8 cellular contexts compared by ENCODE assay signal in the genomic region with DNA sequence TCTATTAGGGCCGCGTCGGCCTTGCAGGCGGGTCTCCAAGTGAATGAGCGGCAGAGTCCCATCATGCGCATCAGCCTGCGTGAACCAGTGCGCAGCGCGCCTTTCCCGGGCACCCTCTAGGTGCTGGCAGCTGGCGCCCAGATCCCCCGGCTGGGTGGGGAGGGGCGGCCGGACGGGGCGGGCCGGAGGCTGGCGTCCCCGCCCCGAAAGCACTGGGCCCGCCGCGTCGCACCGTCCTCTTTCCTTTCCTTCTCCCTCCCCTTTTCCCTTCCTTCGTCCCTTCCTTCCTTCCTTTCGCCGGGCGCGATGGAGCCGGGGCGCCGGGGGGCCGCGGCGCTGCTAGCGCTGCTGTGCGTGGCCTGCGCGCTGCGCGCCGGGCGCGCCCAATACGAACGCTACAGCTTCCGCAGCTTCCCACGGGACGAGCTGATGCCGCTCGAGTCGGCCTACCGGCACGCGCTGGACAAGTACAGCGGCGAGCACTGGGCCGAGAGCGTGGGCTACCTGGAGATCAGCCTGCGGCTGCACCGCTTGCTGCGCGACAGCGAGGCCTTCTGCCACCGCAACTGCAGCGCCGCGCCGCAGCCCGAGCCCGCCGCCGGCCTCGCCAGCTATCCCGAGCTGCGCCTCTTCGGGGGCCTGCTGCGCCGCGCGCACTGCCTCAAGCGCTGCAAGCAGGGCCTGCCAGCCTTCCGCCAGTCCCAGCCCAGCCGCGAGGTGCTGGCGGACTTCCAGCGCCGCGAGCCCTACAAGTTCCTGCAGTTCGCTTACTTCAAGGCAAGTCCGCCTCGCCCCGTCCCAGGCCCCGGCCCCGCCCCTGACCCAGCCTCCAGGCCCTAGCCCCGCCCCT. TPM values are rescaled to one million over a fixed set of nuclear protein-coding genes. Genes with fewer than 3 reads are reported as not detected.
A peak's percentile ranks its signal among the peaks of the same experiment; 100 is the strongest.
DNase-seq lines count a peak whose midpoint lies in the region; ATAC-seq and TF ChIP-seq lines count a peak whose summit lies in the region.

A gene (plus strand): TSS at position 243 of the 850 bp plus-strand sequence. CDS start 64 bp downstream, at position 307.

- peak within 1 kb of the TSS; percentile 88 to 89 for H3K9ac ChIP-seq in colonic mucosa (ENCODE audit: low read depth in 2 of 2, low read length in 2 of 2)

- intact Hi-C loops in colonic mucosa (cut with DNase I) (no loop called here), left colon (cut with DNase I, micrococcal nuclease) (no loop called here)

- no peaks in the 10 kb centered on the region for H3K4me1 ChIP-seq in colonic mucosa

- H3K27me3 ChIP-seq in colonic mucosa = no peaks in the 10 kb centered on the region

- ATAC-seq in GM18907 (IDR thresholded peaks at IDR 0.05; ENCODE audit: unreplicated experiment) (peak; percentile 87), HG03159 (IDR thresholded peaks at IDR 0.05; ENCODE audit: unreplicated experiment) (peak; percentile 79), left colon (peak; percentile 93)

- H3K9me3 ChIP-seq in colonic mucosa = no peaks in the 10 kb centered on the region

- peak within 1 kb of the TSS; percentile 67 for H3K4me3 ChIP-seq in colonic mucosa

- TF ChIP-seq CTCF in colonic mucosa (IDR thresholded peaks at IDR 0.05) = no peak

- no peaks in the 10 kb centered on the region for H3K36me3 ChIP-seq in colonic mucosa

- H3K27ac ChIP-seq in colonic mucosa = peak within 1 kb of the TSS; percentile 94

- DNase-seq in AG20443 (ENCODE audit: low spot score) (peak; percentile 94), NCI-H510A (lab: John Stamatoyannopoulos, UW) (peak; percentile 56), colonic mucosa (peak; percentile 97), left colon (peak; percentile 97 to 98)
- peak; percentile 91 for DNase-seq in activated CD4-positive, alpha-beta T cell treated with anti-CD3 and anti-CD28 coated beads for 48 hours
- DNase-seq in stimulated activated CD4-positive, alpha-beta T cell treated with anti-CD3 and anti-CD28 coated beads, Interleukin-1b, Interleukin-23, amount 100 ng/mL, for 4 hours (ENCODE audit: low read depth in 2 of 2) = peak; percentile 70 to 88

RNA-seq across cellular contexts. Expression of the gene that starts here (rescaled TPM):
- total RNA-seq in colonic mucosa (100 to 1,000 TPM in 1 of 2 donors, 10 to 100 TPM in 1; 92.7 to 101 TPM), left colon (100 to 1,000 TPM in 1 of 2 donors, 10 to 100 TPM in 1; 63.5 to 114 TPM)

Comparison
In these comparisons a context has a peak if more than half of its experiments do, and no peak if none do; other contexts are left out.
1. Peak in every context shown above with its lines: DNase-seq, ATAC-seq, H3K4me3 ChIP-seq and H3K27ac ChIP-seq.